9 cellular contexts compared by ENCODE assay signal in genomic region chr1:1554926-1555915, GRCh38.
DNase-seq lines count a peak whose midpoint lies in the region; TF ChIP-seq lines count a peak whose summit lies in the region.
"Had no signal": no experiment of that assay in that cellular context is flagged by ENCODE, and none has a peak within 500 bp of the region (broad histone marks: within the 10 kb centered on the region; RNA-seq: fewer than 3 reads in every experiment).

No MANE protein-coding gene starts in this region.

- H3K9me3 ChIP-seq in HEK293 (ENCODE audit: control insufficient read depth, insufficient read depth, low read depth, low read length) = no peaks in the 10 kb centered on the region

- H3K27ac ChIP-seq in HEK293 (ENCODE audit: extremely low read depth, low read depth, low read length) = peak overlapping the region; percentile 12; the same call in 1 of the 2 replicates

- peaks cover 0 to 45% of the 10 kb centered on the region in 2 experiments; a peak in 2 of 3 replicates for H3K36me3 ChIP-seq in HEK293 (ENCODE audit: control insufficient read depth in 2 of 2, insufficient read depth in 1 of 2, low read length in 2 of 2)

- POLR2A ChIA-PET in HEK293 (lab: Yijun Ruan, JAX) = interaction anchor here (0.6 kb wide), 1 partner anchor 15 kb away, joined by 3 read pairs; no protein-coding TSS in a partner anchor

- CTCF ChIA-PET in HEK293 (lab: Yijun Ruan, JAX) = interaction anchor here (0.6 to 0.9 kb wide), 3 partner anchors 111 to 435 kb away, joined by 3 to 4 read pairs (median 3); no protein-coding TSS in a partner anchor

- H3K4me3 ChIP-seq in HEK293 (ENCODE audit: low read depth, low read length) = no peak overlapping the region
- H3K4me3 ChIP-seq in foreskin fibroblast (ENCODE audit: low read depth in 1 of 2, low read length in 2 of 2) = no peak overlapping the region
- no peak overlapping the region for H3K4me3 ChIP-seq in skeletal muscle cell (ENCODE audit: low read depth, low read length)

- TF ChIP-seq CTCF in HEK293 (tag by site-specific recombination; IDR thresholded peaks at IDR 0.05) (no peak), foreskin fibroblast (IDR thresholded peaks at IDR 0.05; ENCODE audit: low read depth, low read length) (no peak)

- no peaks in the 10 kb centered on the region; the same call in 1 of the 2 replicates for H3K4me1 ChIP-seq in HEK293 (ENCODE audit: control insufficient read depth, insufficient read depth, low read length)

- DNase-seq in T1000 (lab: John Stamatoyannopoulos, UW) (peak; percentile 63), foreskin fibroblast (peak; percentile 70 to 88), skeletal muscle cell (ENCODE audit: low read depth) (peak; percentile 45), KBM-7 (no peak), NCI-H146 treated with DMSO at 0.1 percent for 48 hours (lab: John Stamatoyannopoulos, UW; ENCODE audit: unreplicated experiment) (no peak), SHP77 treated with DMSO at 0.1 percent for 48 hours (lab: John Stamatoyannopoulos, UW) (no peak)
- DNase-seq: Kasumi-1; stimulated activated CD4-positive, alpha-beta T cell treated with anti-CD3 and anti-CD28 coated beads, Interleukin-4, amount 100 ng/mL, for 4 hours had no signal

- in situ Hi-C loops in KBM-7 (cut with MboI; ENCODE audit: low pct_unique_long_range_greater_than_20kb, low sequenced_read_pairs) = no loop called here

TF ChIP-seq in HEK293, 187 proteins besides CTCF, POLR2A, EP300 and RAD21 (continues in another document):
- TF ChIP-seq ZNF16 (tag by site-specific recombination; IDR thresholded peaks at IDR 0.05; ENCODE audit: low read depth) (no peak), PRDM10 (tag by site-specific recombination; IDR thresholded peaks at IDR 0.05) (peak; percentile 60; the same call in 1 of the 2 replicates), KLF9 (tag by site-specific recombination; IDR thresholded peaks at IDR 0.05; ENCODE audit: low read depth) (peak; percentile 91), ZXDB (tag by site-specific recombination; IDR thresholded peaks at IDR 0.05) (no peak), ZNF518A (tag by site-specific recombination; conservative IDR thresholded peaks at IDR 0.05; ENCODE audit: low read depth) (no peak), ZFHX2 (tag by site-specific recombination; conservative IDR thresholded peaks at IDR 0.05) (peak; percentile 25; the same call in 1 of the 2 replicates), KLF10 (tag by site-specific recombination; IDR thresholded peaks at IDR 0.05) (peak; percentile 61; the same call in 1 of the 2 replicates), SP2 (tag by site-specific recombination; IDR thresholded peaks at IDR 0.05) (peak; percentile 74), ZNF513 (tag by site-specific recombination; IDR thresholded peaks at IDR 0.05) (no peak), SETDB1 (IDR thresholded peaks at IDR 0.05; ENCODE audit: insufficient read length, low read length) (no peak), SP7 (tag by site-specific recombination; IDR thresholded peaks at IDR 0.05) (no peak; the same call in 1 of the 2 replicates), ZBTB44 (tag by site-specific recombination; IDR thresholded peaks at IDR 0.05) (peak; percentile 71), ZNF302 (tag by site-specific recombination; IDR thresholded peaks at IDR 0.05; ENCODE audit: low read depth) (no peak), ZNF24 (tag by site-specific recombination; IDR thresholded peaks at IDR 0.05) (no peak), ZNF311 (tag by site-specific recombination; IDR thresholded peaks at IDR 0.05; ENCODE audit: borderline replicate concordance) (no peak)

Comparison
In these comparisons a context has a peak if more than half of its experiments do, and no peak if none do; other contexts are left out.
1. DNase-seq: peak in T1000 (single experiment), foreskin fibroblast (2 of 2) and skeletal muscle cell (single experiment); none in KBM-7 (single experiment), NCI-H146 treated with DMSO at 0.1 percent for 48 hours (single experiment) and SHP77 treated with DMSO at 0.1 percent for 48 hours (single experiment).